ENCODE assay signal across 9 cellular contexts in genomic region chr6:13431861-13432465, GRCh38. TPM values are rescaled to one million over a fixed set of nuclear protein-coding genes. Genes with fewer than 3 reads are reported as not detected.
DNase-seq lines count a peak whose midpoint lies in the region; ATAC-seq and TF ChIP-seq lines count a peak whose summit lies in the region.
"Had no signal": no experiment of that assay in that cellular context is flagged by ENCODE, and none has a peak within 500 bp of the region (broad histone marks: within the 10 kb centered on the region; RNA-seq: fewer than 3 reads in every experiment).

No MANE protein-coding gene starts in this region.

- intact Hi-C loops in natural killer cell (cut with micrococcal nuclease), result loop anchor here (1.0 kb wide), 1 partner anchor 22 kb away; no protein-coding TSS in a partner anchor

- peak overlapping the region; percentile 71 for H3K4me3 Mint-ChIP-seq in activated naive CD8-positive, alpha-beta T cell treated with anti-CD3 and anti-CD28 coated beads, Interleukin-2, amount 10 ng/mL, durations not matched to agents 7 days and 5 days
- H3K4me3 Mint-ChIP-seq in natural killer cell (peak overlapping the region; percentile 86), T-helper 17 cell (no peak overlapping the region), nephron progenitor cell (no peak overlapping the region)

- peak; percentile 73 for DNase-seq in M059J (ENCODE audit: low read depth)
- DNase-seq in activated naive CD8-positive, alpha-beta T cell treated with anti-CD3 and anti-CD28 coated beads, Interleukin-2, amount 10 ng/mL, durations not matched to agents 7 days and 5 days, result no peak
- peak; percentile 26 for DNase-seq in natural killer cell
- no peak for DNase-seq in T-helper 17 cell
- no peak for DNase-seq in nephron progenitor cell

- H3K36me3 Mint-ChIP-seq in activated naive CD8-positive, alpha-beta T cell treated with anti-CD3 and anti-CD28 coated beads, Interleukin-2, amount 10 ng/mL, durations not matched to agents 7 days and 5 days, result peaks cover 13% of the 10 kb centered on the region
- H3K36me3 Mint-ChIP-seq in natural killer cell (no peaks in the 10 kb centered on the region), T-helper 17 cell (ENCODE audit: low read depth) (no peaks in the 10 kb centered on the region), nephron progenitor cell (ENCODE audit: low read depth) (no peaks in the 10 kb centered on the region)

- H3K4me1 Mint-ChIP-seq in activated naive CD8-positive, alpha-beta T cell treated with anti-CD3 and anti-CD28 coated beads, Interleukin-2, amount 10 ng/mL, durations not matched to agents 7 days and 5 days, result peaks cover 82% of the 10 kb centered on the region
- peaks cover 95% of the 10 kb centered on the region in 2 donors for H3K4me1 Mint-ChIP-seq in natural killer cell
- H3K4me1 Mint-ChIP-seq in T-helper 17 cell, result peaks cover 36% of the 10 kb centered on the region
- peaks cover 35% of the 10 kb centered on the region for H3K4me1 Mint-ChIP-seq in nephron progenitor cell

- TF ChIP-seq CTCF in natural killer cell (IDR thresholded peaks at IDR 0.05), result no peak
- no peak for TF ChIP-seq CTCF in nephron progenitor cell (IDR thresholded peaks at IDR 0.05)

- peak overlapping the region; percentile 41; the same call in 1 of the 2 replicates for H3K4me3 ChIP-seq in GM08714 (ENCODE audit: low read length)
- H3K4me3 ChIP-seq: SJSA1 had no signal

- H3K9me3 Mint-ChIP-seq in activated naive CD8-positive, alpha-beta T cell treated with anti-CD3 and anti-CD28 coated beads, Interleukin-2, amount 10 ng/mL, durations not matched to agents 7 days and 5 days, result peaks cover 2% of the 10 kb centered on the region
- no peaks in the 10 kb centered on the region for H3K9me3 Mint-ChIP-seq in natural killer cell
- H3K9me3 Mint-ChIP-seq in nephron progenitor cell, result peaks cover 5% of the 10 kb centered on the region

- H3K27ac Mint-ChIP-seq in activated naive CD8-positive, alpha-beta T cell treated with anti-CD3 and anti-CD28 coated beads, Interleukin-2, amount 10 ng/mL, durations not matched to agents 7 days and 5 days, result peak overlapping the region; percentile 89
- H3K27ac Mint-ChIP-seq in natural killer cell (peak overlapping the region; percentile 98 to 99), T-helper 17 cell (no peak overlapping the region), nephron progenitor cell (no peak overlapping the region)

- peak; percentile 30 for ATAC-seq in activated naive CD8-positive, alpha-beta T cell treated with anti-CD3 and anti-CD28 coated beads, Interleukin-2, amount 10 ng/mL, durations not matched to agents 7 days and 5 days (ENCODE audit: low read depth)
- peak in 1 of 3 donors; percentile 20 for ATAC-seq in natural killer cell
- no peak for ATAC-seq in T-helper 17 cell
- no peak for ATAC-seq in HG02623 (IDR thresholded peaks at IDR 0.05; ENCODE audit: unreplicated experiment)
- no peak for ATAC-seq in HG02981 (IDR thresholded peaks at IDR 0.05; ENCODE audit: unreplicated experiment)

- POLR2A ChIA-PET in activated naive CD8-positive, alpha-beta T cell treated with anti-CD3 and anti-CD28 coated beads, Interleukin-2, amount 10 ng/mL, durations not matched to agents 7 days and 5 days (lab: Charles Lee), result interaction anchor here (0.5 to 2.0 kb wide), 5 partner anchors 11 to 183 kb away, joined by 3 to 11 read pairs (median 5); partner anchors contain the start of genes NOL7 and TBC1D7

- no peaks in the 10 kb centered on the region for H3K27me3 Mint-ChIP-seq in activated naive CD8-positive, alpha-beta T cell treated with anti-CD3 and anti-CD28 coated beads, Interleukin-2, amount 10 ng/mL, durations not matched to agents 7 days and 5 days
- H3K27me3 Mint-ChIP-seq in natural killer cell (ENCODE audit: low read depth in 2 of 2) (no peaks in the 10 kb centered on the region), T-helper 17 cell (no peaks in the 10 kb centered on the region), nephron progenitor cell (ENCODE audit: low read depth, poor library complexity) (peaks cover 13% of the 10 kb centered on the region)

- no peaks in the 10 kb centered on the region for H3K9me3 ChIP-seq in T-helper 17 cell (ENCODE audit: control insufficient read depth, low read length, poor library complexity, severe bottlenecking)
- H3K9me3 ChIP-seq: SJSA1 had no signal

RNA-seq across cellular contexts. Expression of gene GFOD1, which starts 55.4 kb away (rescaled TPM):
- 4.3 and 4.7 TPM in 2 replicates for total RNA-seq in M059J (2014; rRNA removed; shearing (Covaris generic))
- 1 to 10 TPM; 5.2 to 5.9 TPM for total RNA-seq in activated naive CD8-positive, alpha-beta T cell treated with anti-CD3 and anti-CD28 coated beads, Interleukin-2, amount 10 ng/mL, durations not matched to agents 7 days and 5 days
- 10 to 100 TPM; 59.7 to 74.5 (median 71.2) TPM for total RNA-seq in natural killer cell
- total RNA-seq in T-helper 17 cell, result 1 to 10 TPM; 1.4 to 3.1 TPM

Comparison
In these comparisons a context has a peak if more than half of its experiments do, and no peak if none do; other contexts are left out.
1. DNase-seq: peak in M059J (single experiment) and natural killer cell (single experiment); none in activated naive CD8-positive, alpha-beta T cell treated with anti-CD3 and anti-CD28 coated beads, Interleukin-2, amount 10 ng/mL, durations not matched to agents 7 days and 5 days (single experiment), T-helper 17 cell (0 of 3) and nephron progenitor cell (single experiment).
2. H3K27ac Mint-ChIP-seq: peak in activated naive CD8-positive, alpha-beta T cell treated with anti-CD3 and anti-CD28 coated beads, Interleukin-2, amount 10 ng/mL, durations not matched to agents 7 days and 5 days (single experiment) and natural killer cell (2 of 2); none in T-helper 17 cell (single experiment) and nephron progenitor cell (single experiment).
3. H3K4me3 Mint-ChIP-seq: peak in activated naive CD8-positive, alpha-beta T cell treated with anti-CD3 and anti-CD28 coated beads, Interleukin-2, amount 10 ng/mL, durations not matched to agents 7 days and 5 days (single experiment) and natural killer cell (single experiment); none in T-helper 17 cell (single experiment) and nephron progenitor cell (single experiment).
4. RNA of gene GFOD1, which starts 55.4 kb away (total RNA-seq): 59.7 to 74.5 TPM in natural killer cell; 5.2 to 5.9 TPM in activated naive CD8-positive, alpha-beta T cell treated with anti-CD3 and anti-CD28 coated beads, Interleukin-2, amount 10 ng/mL, durations not matched to agents 7 days and 5 days, 4.3 to 4.7 TPM in M059J and 1.4 to 3.1 TPM in T-helper 17 cell; every median in the first group is over 4 times any median in the second.